Comparison of ENCODE assay signal across 25 cellular contexts in genomic region chr4:174918058-174918457, GRCh38. TPM values are rescaled to one million over a fixed set of nuclear protein-coding genes. Genes with fewer than 3 reads are reported as not detected.
DNase-seq lines count a peak whose midpoint lies in the region; ATAC-seq and TF ChIP-seq lines count a peak whose summit lies in the region.
"Had no signal": no experiment of that assay in that cellular context is flagged by ENCODE, and none has a peak within 500 bp of the region (broad histone marks: within the 10 kb centered on the region; RNA-seq: fewer than 3 reads in every experiment).

TSS of gene ADAM29 (plus strand) at chr4:174918358. CDS start at chr4:174975526, 57,168 bp downstream.

- H3K4me1 ChIP-seq in BLaER1, result peaks cover 8% of the 10 kb centered on the region
- no peaks in the 10 kb centered on the region for H3K4me1 ChIP-seq in testis
- H3K4me1 ChIP-seq: A549 had no signal

- H3K27me3 ChIP-seq in BLaER1, result no peaks in the 10 kb centered on the region
- H3K27me3 ChIP-seq in SU-DHL-6 (ENCODE audit: low read length), result no peaks in the 10 kb centered on the region
- no peaks in the 10 kb centered on the region for H3K27me3 ChIP-seq in testis

- TF ChIP-seq CTCF in SU-DHL-6 (IDR thresholded peaks at IDR 0.05; ENCODE audit: insufficient read depth, low read length, poor library complexity, severe bottlenecking) (no peak), testis (IDR thresholded peaks at IDR 0.05) (no peak)

- H3K9me3 ChIP-seq in BLaER1, result peaks cover 3% of the 10 kb centered on the region; the same call in 1 of the 2 replicates
- H3K9me3 ChIP-seq in SU-DHL-6 (ENCODE audit: insufficient read depth, low read length), result peaks cover 4% of the 10 kb centered on the region; the same call in 1 of the 2 replicates
- no peaks in the 10 kb centered on the region for H3K9me3 ChIP-seq in testis
- H3K9me3 ChIP-seq: A549 had no signal

- no peaks in the 10 kb centered on the region for H3K36me3 Mint-ChIP-seq in naive thymus-derived CD8-positive, alpha-beta T cell
- H3K36me3 Mint-ChIP-seq: CD4-positive, CD25-positive, alpha-beta regulatory T cell; CD8-positive, alpha-beta memory T cell had no signal

- H3K9me2 ChIP-seq in SU-DHL-6 (replicated peaks; ENCODE audit: insufficient read depth, low read length), result no peaks in the 10 kb centered on the region

- intact Hi-C loops in testis (cut with DNase I; ENCODE audit: low total_unique reads), result no loop called here

- H3K79me2 ChIP-seq in SU-DHL-6 (ENCODE audit: insufficient read depth, low read length), result no peaks in the 10 kb centered on the region

- 80 to 87% methylated on average over 5 of the region's 5 CpGs for WGBS in testis, 2 donors

- H3K9me3 Mint-ChIP-seq in naive thymus-derived CD8-positive, alpha-beta T cell, result peaks cover 0 to 10% (median 0%) of the 10 kb centered on the region in 9 donors
- H3K9me3 Mint-ChIP-seq: GM23338 had no signal

- TF ChIP-seq POLR2A in testis (IDR thresholded peaks at IDR 0.05), result no peak

- no peak within 1 kb of the TSS for H3K9ac ChIP-seq in BLaER1
- peak within 1 kb of the TSS; percentile 50 for H3K9ac ChIP-seq in SU-DHL-6 (ENCODE audit: low read length)

- peak within 1 kb of the TSS; percentile 74 for H2AFZ ChIP-seq in SU-DHL-6 (ENCODE audit: low read depth, low read length, severe bottlenecking)
- H2AFZ ChIP-seq: GM23338 had no signal

- DNase-seq in NAMALWA (ENCODE audit: low spot score), result peak; percentile 24
- DNase-seq in testis, result no peak
- no peak for DNase-seq in naive thymus-derived CD8-positive, alpha-beta T cell
- DNase-seq in activated CD4-positive, CD25-positive, alpha-beta regulatory T cell treated with anti-CD3 and anti-CD28 coated beads, Interleukin-2, amount 50 U/mL, for 72 hours, result no peak
- DNase-seq: AML-193; CD4-positive, CD25-positive, alpha-beta regulatory T cell; CD8-positive, alpha-beta memory T cell; COR-L47; DMS 273 treated with DMSO at 0.1 percent for 48 hours; DMS53; DND-41; EL; H7; HFFc6; KG1 had no signal

- POLR2A ChIA-PET in naive thymus-derived CD8-positive, alpha-beta T cell (lab: Charles Lee), result no interaction called here

- H3K4me1 Mint-ChIP-seq in naive thymus-derived CD8-positive, alpha-beta T cell, result no peaks in the 10 kb centered on the region
- H3K4me1 Mint-ChIP-seq: CD4-positive, CD25-positive, alpha-beta regulatory T cell; CD8-positive, alpha-beta memory T cell; GM23338 had no signal

- no peak within 1 kb of the TSS for H3K27ac Mint-ChIP-seq in naive thymus-derived CD8-positive, alpha-beta T cell
- H3K27ac Mint-ChIP-seq: CD8-positive, alpha-beta memory T cell; GM23338; HFFc6 had no signal

- H3K27ac ChIP-seq in BLaER1 (no peak within 1 kb of the TSS), SU-DHL-6 (ENCODE audit: low read depth, low read length) (peak within 1 kb of the TSS; percentile 94), testis (no peak within 1 kb of the TSS)
- H3K27ac ChIP-seq: 22Rv1, A549 had no signal

- H3K27me3 Mint-ChIP-seq in naive thymus-derived CD8-positive, alpha-beta T cell, result no peaks in the 10 kb centered on the region
- H3K27me3 Mint-ChIP-seq: CD4-positive, CD25-positive, alpha-beta regulatory T cell; CD8-positive, alpha-beta memory T cell had no signal

- H3F3A ChIP-seq in SU-DHL-6 (ENCODE audit: insufficient read depth), result peaks cover 15% of the 10 kb centered on the region

- H3K4me2 ChIP-seq in BLaER1, result peak within 1 kb of the TSS; percentile 35
- H3K4me2 ChIP-seq in SU-DHL-6 (ENCODE audit: low read depth, low read length, poor library complexity, severe bottlenecking), result peak within 1 kb of the TSS; percentile 45
- H3K4me2 ChIP-seq: A549, GM23338 had no signal

- ATAC-seq in HG03571 (IDR thresholded peaks at IDR 0.05; ENCODE audit: unreplicated experiment), result no peak
- ATAC-seq in naive thymus-derived CD8-positive, alpha-beta T cell, result no peak
- ATAC-seq: A549, GM23338, HCT116 had no signal

- H3K4me3 ChIP-seq in BLaER1 (no peak within 1 kb of the TSS), SU-DHL-6 (ENCODE audit: insufficient read depth, low read length, poor library complexity, severe bottlenecking) (no peak within 1 kb of the TSS), testis (no peak within 1 kb of the TSS)
- H3K4me3 ChIP-seq: A549, GM23338 had no signal

- H3K36me3 ChIP-seq in BLaER1, result no peaks in the 10 kb centered on the region
- peaks cover 21% of the 10 kb centered on the region for H3K36me3 ChIP-seq in SU-DHL-6 (ENCODE audit: low read length)
- H3K36me3 ChIP-seq in testis (ENCODE audit: low read depth, missing control alignments), result no peaks in the 10 kb centered on the region

- no peaks in the 10 kb centered on the region for H4K20me1 ChIP-seq in BLaER1
- no peaks in the 10 kb centered on the region for H4K20me1 ChIP-seq in SU-DHL-6 (ENCODE audit: low read depth, low read length)

- H3K4me3 Mint-ChIP-seq in naive thymus-derived CD8-positive, alpha-beta T cell, result no peak within 1 kb of the TSS
- H3K4me3 Mint-ChIP-seq: CD4-positive, CD25-positive, alpha-beta regulatory T cell; CD8-positive, alpha-beta memory T cell; GM23338; HFFc6 had no signal

RNA-seq across cellular contexts. Expression of gene ADAM29, which starts in this region (rescaled TPM):
- 10 to 100 TPM; 19.9 to 31.4 TPM for total RNA-seq in testis
- 100 TPM for polyA plus RNA-seq in testis (ENCODE audit: insufficient read depth, low read depth, low replicate concordance)
- not detected for total RNA-seq in naive thymus-derived CD8-positive, alpha-beta T cell
- not detected for polyA plus RNA-seq in naive thymus-derived CD8-positive, alpha-beta T cell
- total RNA-seq: CD4-positive, CD25-positive, alpha-beta regulatory T cell; CD8-positive, alpha-beta memory T cell; G401; GM23338; H7; HFFc6; HT-29 had no signal
- polyA plus RNA-seq: A549, BJ, GM23338 had no signal

Comparison
In these comparisons a context has a peak if more than half of its experiments do, and no peak if none do; other contexts are left out.
1. RNA of gene ADAM29 (total RNA-seq): 19.9 to 31.4 TPM in testis; not detected in naive thymus-derived CD8-positive, alpha-beta T cell; every median in the first group is over 10 times any median in the second.
2. RNA of gene ADAM29 (polyA plus RNA-seq): 100 TPM in testis (single experiment); not detected in naive thymus-derived CD8-positive, alpha-beta T cell; every median in the first group is over 100 times any median in the second.